ENCODE assay signal across 29 cellular contexts in genomic region chr19:29501816-29502580, GRCh38. TPM values are rescaled to one million over a fixed set of nuclear protein-coding genes. Genes with fewer than 3 reads are reported as not detected.
DNase-seq lines count a peak whose midpoint lies in the region; ATAC-seq and TF ChIP-seq lines count a peak whose summit lies in the region.
"Had no signal": no experiment of that assay in that cellular context is flagged by ENCODE, and none has a peak within 500 bp of the region (broad histone marks: within the 10 kb centered on the region; RNA-seq: fewer than 3 reads in every experiment).

No MANE protein-coding gene starts in this region.

- H3K4me3 ChIP-seq in H7 (ENCODE audit: insufficient read depth, low read depth, low read length) (no peak overlapping the region), mucosa of descending colon (no peak overlapping the region)
- H3K4me3 ChIP-seq: K562 had no signal

- H3K4me1 ChIP-seq in mucosa of descending colon (ENCODE audit: low read depth): no peaks in the 10 kb centered on the region
- H3K4me1 ChIP-seq: BE2C had no signal

- H3K36me3 Mint-ChIP-seq in activated CD4-positive, alpha-beta T cell treated with anti-CD3 and anti-CD28 coated beads, Interleukin-2, amount 10 ng/mL, durations not matched to agents 7 days and 5 days (ENCODE audit: low read depth): no peaks in the 10 kb centered on the region
- H3K36me3 Mint-ChIP-seq: CD14-positive monocyte; CD8-positive, alpha-beta memory T cell had no signal

- TF ChIP-seq CTCF in mucosa of descending colon (IDR thresholded peaks at IDR 0.05): no peak

- no peaks in the 10 kb centered on the region for H3K27me3 Mint-ChIP-seq in activated CD4-positive, alpha-beta T cell treated with anti-CD3 and anti-CD28 coated beads, Interleukin-2, amount 10 ng/mL, durations not matched to agents 7 days and 5 days

- no peak overlapping the region for H3K4me3 Mint-ChIP-seq in activated CD4-positive, alpha-beta T cell treated with anti-CD3 and anti-CD28 coated beads, Interleukin-2, amount 10 ng/mL, durations not matched to agents 7 days and 5 days
- H3K4me3 Mint-ChIP-seq: CD14-positive monocyte; CD8-positive, alpha-beta memory T cell had no signal

- no peaks in the 10 kb centered on the region for H3K9me3 Mint-ChIP-seq in activated CD4-positive, alpha-beta T cell treated with anti-CD3 and anti-CD28 coated beads, Interleukin-2, amount 10 ng/mL, durations not matched to agents 7 days and 5 days
- H3K9me3 Mint-ChIP-seq: CD14-positive monocyte; CD8-positive, alpha-beta memory T cell had no signal

- no peaks in the 10 kb centered on the region for H3K4me1 Mint-ChIP-seq in activated CD4-positive, alpha-beta T cell treated with anti-CD3 and anti-CD28 coated beads, Interleukin-2, amount 10 ng/mL, durations not matched to agents 7 days and 5 days
- H3K4me1 Mint-ChIP-seq: CD14-positive monocyte; CD8-positive, alpha-beta memory T cell had no signal

- intact Hi-C loops in mucosa of descending colon (cut with DNase I, micrococcal nuclease): no loop called here

- DNase-seq in H7: peak; percentile 38
- peak in 2 of 3 donors; percentile 5 to 21 for DNase-seq in mucosa of descending colon
- DNase-seq in substantia nigra (lab: John Stamatoyannopoulos, UW): no peak
- DNase-seq in stimulated activated naive CD4-positive, alpha-beta T cell treated with Interleukin-2 at 50 U/mL for 16 hours (lab: John Stamatoyannopoulos, UW): no peak
- DNase-seq in activated CD4-positive, alpha-beta T cell treated with anti-CD3 and anti-CD28 coated beads, Interleukin-2, amount 10 ng/mL, durations not matched to agents 7 days and 5 days: no peak
- DNase-seq: 8988T; ACHN; BE2C; CD8-positive, alpha-beta memory T cell; DMS 273 treated with DMSO at 0.1 percent for 48 hours; DMS79; GF-D8; GOT3; MV-4-11; NCI-H1105; NCI-H1436 treated with DMSO at 0.1 percent for 48 hours; NCI-H187 treated with DMSO at 0.1 percent for 48 hours; NCI-H2171 treated with DMSO at 0.1 percent for 48 hours; NCI-H446; NCI-H524 treated with DMSO at 0.1 percent for 48 hours; NCI-H774 had no signal

- POLR2A ChIA-PET in activated CD4-positive, alpha-beta T cell treated with anti-CD3 and anti-CD28 coated beads, Interleukin-2, amount 10 ng/mL, durations not matched to agents 7 days and 5 days (lab: Charles Lee): no interaction called here

- H3K9me3 ChIP-seq in mucosa of descending colon: no peaks in the 10 kb centered on the region
- H3K9me3 ChIP-seq: BE2C had no signal

- H3K36me3 ChIP-seq in H7 (replicated peaks; ENCODE audit: control insufficient read depth, insufficient read depth, low read length) (no peaks in the 10 kb centered on the region), mucosa of descending colon (ENCODE audit: low read depth) (no peaks in the 10 kb centered on the region)
- H3K36me3 ChIP-seq: BE2C had no signal

- no peaks in the 10 kb centered on the region for H3K27me3 ChIP-seq in H7 (ENCODE audit: control insufficient read depth, insufficient read depth, low read length)
- H3K27me3 ChIP-seq: BE2C had no signal

- H3K27ac Mint-ChIP-seq in activated CD4-positive, alpha-beta T cell treated with anti-CD3 and anti-CD28 coated beads, Interleukin-2, amount 10 ng/mL, durations not matched to agents 7 days and 5 days: no peak overlapping the region

- CTCF ChIA-PET in activated CD4-positive, alpha-beta T cell treated with anti-CD3 and anti-CD28 coated beads, Interleukin-2, amount 10 ng/mL, durations not matched to agents 7 days and 5 days (lab: Charles Lee): no interaction called here

- ATAC-seq in mucosa of descending colon (no peak), HG03095 (IDR thresholded peaks at IDR 0.05; ENCODE audit: unreplicated experiment) (no peak), HG02571 (IDR thresholded peaks at IDR 0.05; ENCODE audit: unreplicated experiment) (no peak)
- ATAC-seq: HCT116, K562 had no signal

- H3K27ac ChIP-seq in cingulate gyrus (ENCODE audit: low read depth, low read length) (peak overlapping the region; percentile 98), substantia nigra (ENCODE audit: low read depth, low read length, poor library complexity, severe bottlenecking) (peak overlapping the region; percentile 100)

RNA-seq across cellular contexts. Expression of gene VSTM2B, which starts 23.8 kb away (rescaled TPM):
- total RNA-seq in H7 (2014; rRNA removed; shearing (Covaris generic)): 0.48 and 0.96 TPM in 2 replicates
- under 1 TPM in 1 of 3 donors, not detected in 2; 0.32 TPM for total RNA-seq in mucosa of descending colon
- not detected for total RNA-seq in activated CD4-positive, alpha-beta T cell treated with anti-CD3 and anti-CD28 coated beads, Interleukin-2, amount 10 ng/mL, durations not matched to agents 7 days and 5 days
- total RNA-seq: CD8-positive, alpha-beta memory T cell; K562; LHCN-M2; MCF 10A had no signal

Comparison
In these comparisons a context has a peak if more than half of its experiments do, and no peak if none do; other contexts are left out.
1. DNase-seq: peak in H7 (single experiment) and mucosa of descending colon (2 of 3); none in substantia nigra (0 of 49), stimulated activated naive CD4-positive, alpha-beta T cell treated with Interleukin-2 at 50 U/mL for 16 hours (single experiment) and activated CD4-positive, alpha-beta T cell treated with anti-CD3 and anti-CD28 coated beads, Interleukin-2, amount 10 ng/mL, durations not matched to agents 7 days and 5 days (single experiment).